In genomic region chr4:79442422-79442821, GRCh38 we compare ENCODE assay signal across 21 cellular contexts. TPM values are rescaled to one million over a fixed set of nuclear protein-coding genes. Genes with fewer than 3 reads are reported as not detected.
DNase-seq lines count a peak whose midpoint lies in the region; ATAC-seq, FAIRE-seq and TF ChIP-seq lines count a peak whose summit lies in the region.
"Had no signal": no experiment of that assay in that cellular context is flagged by ENCODE, and none has a peak within 500 bp of the region (broad histone marks: within the 10 kb centered on the region; RNA-seq: fewer than 3 reads in every experiment).

No MANE protein-coding gene starts in this region.

- POLR2A ChIA-PET in MCF 10A (lab: Yijun Ruan, JAX), result no interaction called here

- no peaks in the 10 kb centered on the region for H3K79me2 ChIP-seq in astrocyte (ENCODE audit: insufficient read depth, low read length)

- no peaks in the 10 kb centered on the region for H4K20me1 ChIP-seq in astrocyte (ENCODE audit: insufficient read depth, low read length)
- H4K20me1 ChIP-seq: BLaER1 treated with 17β-estradiol and CSF1 and Interleukin-3, amounts not matched to agents 10 nM and 100 nM had no signal

- H3K27ac Mint-ChIP-seq in MCF 10A (ENCODE audit: low read depth, unreplicated experiment) (no peak overlapping the region), astrocyte (ENCODE audit: unreplicated experiment) (no peak overlapping the region)

- H3K27me3 ChIP-seq in breast epithelium, result no peaks in the 10 kb centered on the region
- no peaks in the 10 kb centered on the region for H3K27me3 ChIP-seq in astrocyte (ENCODE audit: insufficient read depth, low read length)
- H3K27me3 ChIP-seq: BLaER1 treated with 17β-estradiol and CSF1 and Interleukin-3, amounts not matched to agents 10 nM and 100 nM; MG63 had no signal

- H3K4me3 ChIP-seq in breast epithelium, result no peak overlapping the region
- H3K4me3 ChIP-seq in astrocyte (ENCODE audit: insufficient read depth, low read depth, low read length), result no peak overlapping the region
- H3K4me3 ChIP-seq in fibroblast of mammary gland (ENCODE audit: control insufficient read depth, low read depth, low read length), result no peak overlapping the region
- H3K4me3 ChIP-seq: BLaER1 treated with 17β-estradiol and CSF1 and Interleukin-3, amounts not matched to agents 10 nM and 100 nM; MG63 had no signal

- CTCF ChIA-PET in MCF 10A (lab: Yijun Ruan, JAX), result no interaction called here

- no peak for TF ChIP-seq POLR2A in breast epithelium (IDR thresholded peaks at IDR 0.05)

- H3K27me3 Mint-ChIP-seq in MCF 10A (ENCODE audit: insufficient read depth, unreplicated experiment), result peaks cover 14% of the 10 kb centered on the region
- H3K27me3 Mint-ChIP-seq in astrocyte (ENCODE audit: low read depth, unreplicated experiment), result no peaks in the 10 kb centered on the region

- H3K4me3 Mint-ChIP-seq in MCF 10A (ENCODE audit: unreplicated experiment) (no peak overlapping the region), astrocyte (ENCODE audit: unreplicated experiment) (no peak overlapping the region)

- H3K36me3 Mint-ChIP-seq in MCF 10A (ENCODE audit: insufficient read depth, unreplicated experiment), result no peaks in the 10 kb centered on the region
- no peaks in the 10 kb centered on the region for H3K36me3 Mint-ChIP-seq in astrocyte (ENCODE audit: low read depth, unreplicated experiment)

- no peak overlapping the region for H2AFZ ChIP-seq in astrocyte (ENCODE audit: low read depth, low read length)

- H3K9ac ChIP-seq in astrocyte (ENCODE audit: low read length), result no peak overlapping the region
- H3K9ac ChIP-seq: BLaER1 treated with 17β-estradiol and CSF1 and Interleukin-3, amounts not matched to agents 10 nM and 100 nM; KMS-11 had no signal

- peak; percentile 48 for DNase-seq in MCF 10A (ENCODE audit: unreplicated experiment)
- no peak for DNase-seq in breast epithelium (ENCODE audit: low spot score in 2 of 2)
- peak; percentile 9 for DNase-seq in astrocyte (ENCODE audit: low read depth)
- peak; percentile 51 for DNase-seq in fibroblast of mammary gland (ENCODE audit: low read depth)
- no peak for DNase-seq in T-helper 1 cell
- no peak for DNase-seq in SIG-M5 (lab: John Stamatoyannopoulos, UW)
- DNase-seq in T-helper 2 cell, result no peak
- DNase-seq: DMS79 treated with DMSO at 0.1 percent for 48 hours; GOT3; MG63; NCI-H187; NCI-H2171; NCI-H446; NCI-H69; NK-92 treated with Interleukin-12 subunit alpha and Interleukin-12 subunit beta, amount 100 ng/mL, for 24 hours had no signal

- intact Hi-C loops in MCF 10A (cut with micrococcal nuclease) (no loop called here), breast epithelium (cut with DNase I; ENCODE audit: low total_unique reads) (no loop called here)

- no peak overlapping the region for H3K4me2 ChIP-seq in astrocyte (ENCODE audit: low read length)
- H3K4me2 ChIP-seq: BLaER1 treated with 17β-estradiol and CSF1 and Interleukin-3, amounts not matched to agents 10 nM and 100 nM; KMS-11 had no signal

- no TSS peak for BruUV-seq in MCF 10A (replicated peaks; lab: Mats Ljungman, UMichigan)

- H3K4me1 Mint-ChIP-seq in MCF 10A (ENCODE audit: insufficient read depth, unreplicated experiment), result peaks cover 4% of the 10 kb centered on the region
- H3K4me1 Mint-ChIP-seq in astrocyte (ENCODE audit: low read depth, unreplicated experiment), result no peaks in the 10 kb centered on the region

- H3K36me3 ChIP-seq in breast epithelium (no peaks in the 10 kb centered on the region), astrocyte (ENCODE audit: insufficient read depth, low read length) (no peaks in the 10 kb centered on the region)
- H3K36me3 ChIP-seq: BLaER1 treated with 17β-estradiol and CSF1 and Interleukin-3, amounts not matched to agents 10 nM and 100 nM; MG63 had no signal

- ATAC-seq in HG03469 (IDR thresholded peaks at IDR 0.05; ENCODE audit: unreplicated experiment), result no peak
- ATAC-seq: HepG2 had no signal

- H3K9me3 Mint-ChIP-seq in MCF 10A (ENCODE audit: unreplicated experiment), result no peaks in the 10 kb centered on the region
- H3K9me3 Mint-ChIP-seq in astrocyte (ENCODE audit: unreplicated experiment), result no peaks in the 10 kb centered on the region

- no peaks in the 10 kb centered on the region for H3K4me1 ChIP-seq in breast epithelium
- no peaks in the 10 kb centered on the region for H3K4me1 ChIP-seq in astrocyte (ENCODE audit: insufficient read depth, low read length)
- H3K4me1 ChIP-seq: BLaER1 treated with 17β-estradiol and CSF1 and Interleukin-3, amounts not matched to agents 10 nM and 100 nM had no signal

- no peak overlapping the region for H3K27ac ChIP-seq in breast epithelium
- no peak overlapping the region for H3K27ac ChIP-seq in astrocyte (ENCODE audit: low read depth, low read length)
- H3K27ac ChIP-seq: BLaER1 treated with 17β-estradiol and CSF1 and Interleukin-3, amounts not matched to agents 10 nM and 100 nM; KMS-11 had no signal

- TF ChIP-seq CTCF in MCF 10A (IDR thresholded peaks at IDR 0.05; ENCODE audit: unreplicated experiment) (no peak), breast epithelium (IDR thresholded peaks at IDR 0.05) (no peak), astrocyte (IDR thresholded peaks at IDR 0.05; ENCODE audit: insufficient read depth, low read depth, low read length) (no peak), fibroblast of mammary gland (conservative IDR thresholded peaks at IDR 0.05; ENCODE audit: control insufficient read depth, insufficient read depth, low read depth, low read length) (no peak)

- H3K9me3 ChIP-seq in breast epithelium (no peaks in the 10 kb centered on the region), astrocyte (ENCODE audit: insufficient read depth, low read depth, low read length) (no peaks in the 10 kb centered on the region)
- H3K9me3 ChIP-seq: MG63 had no signal

- FAIRE-seq in astrocyte (lab: Jason Lieb, UNC), result no peak
- FAIRE-seq: HepG2 had no signal

RNA-seq across cellular contexts. Expression of gene GK2, which starts 34.4 kb away (rescaled TPM):
- not detected in 2 replicates for total RNA-seq in MCF 10A (2022)
- under 1 TPM in 1 of 3 donors, not detected in 2; 0.16 TPM for total RNA-seq in breast epithelium
- total RNA-seq in astrocyte, result not detected in 2 replicates
- total RNA-seq: A172, HepG2, SK-MEL-5 had no signal

Comparison
In these comparisons a context has a peak if more than half of its experiments do, and no peak if none do; other contexts are left out.
1. DNase-seq: peak in MCF 10A (single experiment), astrocyte (single experiment) and fibroblast of mammary gland (single experiment); none in breast epithelium (0 of 2), T-helper 1 cell (0 of 5), SIG-M5 (single experiment) and T-helper 2 cell (0 of 5).